23 cellular contexts compared by ENCODE assay signal in the genomic region with DNA sequence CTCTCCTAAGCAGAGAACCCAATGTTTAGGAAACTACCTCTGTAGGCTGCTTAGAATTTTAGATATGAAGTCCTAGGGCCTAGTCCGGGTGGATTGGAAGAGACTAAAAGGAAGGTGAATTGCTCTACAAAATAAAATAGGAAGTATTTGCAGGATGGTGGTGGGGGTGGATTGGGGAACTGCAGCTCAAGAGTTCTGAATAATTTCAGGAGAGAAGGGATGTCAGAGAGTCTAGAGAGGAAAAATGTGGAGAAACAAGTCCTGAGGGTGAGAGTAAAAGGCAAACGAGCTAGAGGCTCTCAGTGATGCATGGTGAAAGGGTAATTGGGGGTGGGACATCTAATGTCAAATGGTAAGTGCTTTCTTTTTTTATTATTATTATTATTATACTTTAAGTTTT. TPM values are rescaled to one million over a fixed set of nuclear protein-coding genes. Genes with fewer than 3 reads are reported as not detected.
"Had no signal": no experiment of that assay in that cellular context is flagged by ENCODE, and none has a peak within 500 bp of the region (broad histone marks: within the 10 kb centered on the region; RNA-seq: fewer than 3 reads in every experiment).

No MANE protein-coding gene starts in this region.

- DNase-seq: Kasumi-1, MM.1S, NCI-H1092 treated with DMSO at 0.1 percent for 48 hours, NCI-H1436, NCI-H187, NCI-H2029, NCI-H2081 treated with DMSO at 0.1 percent for 48 hours, NCI-H2171, NCI-H226, NCI-H446, NCI-H510A, NCI-H524 treated with DMSO at 0.1 percent for 48 hours, NCI-H69, NCI-H774, SHP77, SK-N-SH, SW 1271 had no signal

- H3K4me2 ChIP-seq: KMS-11, SK-N-SH had no signal

- ATAC-seq: HepG2, K562 had no signal

- H3K4me3 Mint-ChIP-seq: IgD-negative memory B cell had no signal

- H3K4me3 ChIP-seq: K562 had no signal

- H3K27ac ChIP-seq: KMS-11, RWPE1 had no signal

- H3K36me3 Mint-ChIP-seq: IgD-negative memory B cell had no signal

- H3K27me3 Mint-ChIP-seq: IgD-negative memory B cell had no signal

- H3K27ac Mint-ChIP-seq: IgD-negative memory B cell had no signal

- H3K4me1 Mint-ChIP-seq: IgD-negative memory B cell had no signal

- H3K9ac ChIP-seq: KMS-11, SK-N-SH had no signal

- H3K9me3 Mint-ChIP-seq: IgD-negative memory B cell had no signal

RNA-seq across cellular contexts. Expression of gene CP, which starts 10.2 kb away (rescaled TPM):
- total RNA-seq: HT1080 had no signal
- polyA plus RNA-seq: SK-N-SH had no signal
